In the genomic region with DNA sequence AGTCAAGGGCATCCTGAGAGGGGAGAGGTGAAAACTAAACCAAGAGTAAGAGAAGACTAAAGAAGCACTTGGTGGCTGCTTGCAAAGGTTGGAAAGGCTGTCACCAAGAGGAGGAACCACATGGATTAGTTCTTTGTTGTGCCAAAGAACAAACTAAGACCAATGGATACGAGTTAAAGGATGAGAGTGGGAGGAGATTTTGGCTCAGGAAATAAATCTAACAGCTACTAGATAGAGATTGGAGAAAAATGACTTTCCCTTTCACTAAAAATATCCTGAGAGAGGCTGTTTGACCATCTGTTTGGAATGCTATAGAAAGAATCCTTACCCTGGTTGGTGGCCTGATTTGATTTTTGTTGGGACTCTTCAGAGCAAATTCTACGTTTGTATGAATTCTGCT, we compare ENCODE assay signal across 18 cellular contexts. TPM values are rescaled to one million over a fixed set of nuclear protein-coding genes. Genes with fewer than 3 reads are reported as not detected.
"Had no signal": no experiment of that assay in that cellular context is flagged by ENCODE, and none has a peak within 500 bp of the region (broad histone marks: within the 10 kb centered on the region; RNA-seq: fewer than 3 reads in every experiment).

No MANE protein-coding gene starts in this region.

- H3K4me2 ChIP-seq: smooth muscle cell had no signal

- DNase-seq: activated CD4-positive, alpha-beta memory T cell treated with anti-CD3 and anti-CD28 coated beads for 36 hours; activated naive CD4-positive, alpha-beta T cell treated with anti-CD3 and anti-CD28 coated beads, Interleukin-2, amount 50 U/mL, for 16 hours; activated T-cell treated with anti-CD3 and anti-CD28 coated beads, Interleukin-2, amount 50 U/mL, for 24 hours; cortex of kidney; effector CD8-positive, alpha-beta T cell; esophagus squamous epithelium; foreskin keratinocyte; glutamatergic neuron; kidney glomerular epithelial cell; lower lobe of right lung; naive B cell; stimulated activated CD4-positive, alpha-beta T cell treated with anti-CD3 and anti-CD28 coated beads, Interleukin-4, amount 100 ng/mL, for 4 hours; stimulated activated CD8-positive, alpha-beta memory T cell treated with anti-CD3 and anti-CD28 coated beads, Interleukin-4, amount 100 ng/mL, for 48 hours; stimulated activated naive CD4-positive, alpha-beta T cell treated with Interleukin-2 at 50 U/mL for 16 hours; substantia nigra; T-helper 17 cell; WERI-Rb-1 had no signal

- H3K27ac ChIP-seq: esophagus squamous epithelium, foreskin keratinocyte, lower lobe of right lung, WERI-Rb-1 had no signal

- H3K4me1 ChIP-seq: foreskin keratinocyte, lower lobe of right lung had no signal

- H3K4me3 ChIP-seq: esophagus squamous epithelium, lower lobe of right lung, smooth muscle cell had no signal

- H3K9me3 ChIP-seq: esophagus squamous epithelium, lower lobe of right lung had no signal

- H3K36me3 ChIP-seq: esophagus squamous epithelium, lower lobe of right lung, WERI-Rb-1 had no signal

- ATAC-seq: foreskin keratinocyte, lower lobe of right lung, T-helper 17 cell had no signal

- H3K27me3 ChIP-seq: esophagus squamous epithelium had no signal

RNA-seq across cellular contexts. Expression of a gene that starts 54.9 kb away (rescaled TPM):
- total RNA-seq: activated CD4-positive, alpha-beta memory T cell treated with anti-CD3 and anti-CD28 coated beads for 36 hours had no signal
